ENCODE assay signal across 16 cellular contexts in genomic region chr9:32839013-32839442, GRCh38. TPM values are rescaled to one million over a fixed set of nuclear protein-coding genes. Genes with fewer than 3 reads are reported as not detected.
DNase-seq lines count a peak whose midpoint lies in the region; ATAC-seq and TF ChIP-seq lines count a peak whose summit lies in the region.
"Had no signal": no experiment of that assay in that cellular context is flagged by ENCODE, and none has a peak within 500 bp of the region (broad histone marks: within the 10 kb centered on the region; RNA-seq: fewer than 3 reads in every experiment).

No MANE protein-coding gene starts in this region.

- no peak overlapping the region for H3K4me3 ChIP-seq in tibial nerve
- H3K4me3 ChIP-seq: gastrocnemius medialis, sigmoid colon had no signal

- ATAC-seq in GM18907 (IDR thresholded peaks at IDR 0.05; ENCODE audit: unreplicated experiment): peak; percentile 89
- ATAC-seq in HG02588 (IDR thresholded peaks at IDR 0.05; ENCODE audit: unreplicated experiment): peak; percentile 56
- ATAC-seq in HG03354 (IDR thresholded peaks at IDR 0.05; ENCODE audit: poor library complexity, severe bottlenecking, unreplicated experiment): peak; percentile 84
- ATAC-seq: activated CD8-positive, alpha-beta memory T cell treated with anti-CD3 and anti-CD28 coated beads, Interleukin-2, amount 10 ng/mL, durations not matched to agents 7 days and 5 days; gastrocnemius medialis had no signal

- DNase-seq in glomerular visceral epithelial cell (ENCODE audit: extremely low spot score) (peak; percentile 66), cerebellum (ENCODE audit: low spot score) (no peak), HuH-7 (ENCODE audit: low spot score) (no peak), DMS114 treated with DMSO at 0.1 percent for 48 hours (lab: John Stamatoyannopoulos, UW; ENCODE audit: unreplicated experiment) (no peak), tibial nerve (ENCODE audit: low spot score in 2 of 2) (no peak)
- DNase-seq: activated CD8-positive, alpha-beta memory T cell treated with anti-CD3 and anti-CD28 coated beads, Interleukin-2, amount 10 ng/mL, durations not matched to agents 7 days and 5 days; BE2C; gastrocnemius medialis; mesendoderm; NCI-H446; sigmoid colon; stimulated activated naive B cell treated with anti-CD40 and anti-IgM and Interleukin-4, amounts not matched to agents 10 μg/mL and 1 μg/mL and 100 μg/mL, for 72 hours had no signal

- H3K4me1 ChIP-seq in tibial nerve: no peaks in the 10 kb centered on the region
- H3K4me1 ChIP-seq: BE2C, gastrocnemius medialis, sigmoid colon had no signal

- TF ChIP-seq CTCF in tibial nerve (IDR thresholded peaks at IDR 0.05): no peak

- H3K27me3 ChIP-seq in tibial nerve: no peaks in the 10 kb centered on the region
- H3K27me3 ChIP-seq: BE2C, gastrocnemius medialis, sigmoid colon had no signal

- TF ChIP-seq EP300 in tibial nerve (IDR thresholded peaks at IDR 0.05): no peak

- H3K27ac ChIP-seq in tibial nerve: no peak overlapping the region
- H3K27ac ChIP-seq: gastrocnemius medialis, sigmoid colon, VCaP had no signal

- TF ChIP-seq POLR2A in tibial nerve (IDR thresholded peaks at IDR 0.05): no peak

- no peaks in the 10 kb centered on the region for H3K36me3 ChIP-seq in tibial nerve
- H3K36me3 ChIP-seq: BE2C, gastrocnemius medialis, sigmoid colon had no signal

- no peaks in the 10 kb centered on the region for H3K9me3 ChIP-seq in tibial nerve
- H3K9me3 ChIP-seq: BE2C, gastrocnemius medialis, sigmoid colon had no signal

- WGBS in tibial nerve, 2 donors: 70 to 72% methylated on average over 4 of the region's 4 CpGs

RNA-seq across cellular contexts. Expression of gene TMEM215, which starts 55.7 kb away (rescaled TPM):
- 0.91 TPM for total RNA-seq in cerebellum
- total RNA-seq in tibial nerve: 10 to 100 TPM in 3 of 4 donors, 1 to 10 TPM in 1; 7.5 to 18.6 (median 14.1) TPM
- total RNA-seq: activated CD8-positive, alpha-beta memory T cell treated with anti-CD3 and anti-CD28 coated beads, Interleukin-2, amount 10 ng/mL, durations not matched to agents 7 days and 5 days; gastrocnemius medialis; sigmoid colon had no signal
